1 cellular context compared by ENCODE assay signal in the genomic region with DNA sequence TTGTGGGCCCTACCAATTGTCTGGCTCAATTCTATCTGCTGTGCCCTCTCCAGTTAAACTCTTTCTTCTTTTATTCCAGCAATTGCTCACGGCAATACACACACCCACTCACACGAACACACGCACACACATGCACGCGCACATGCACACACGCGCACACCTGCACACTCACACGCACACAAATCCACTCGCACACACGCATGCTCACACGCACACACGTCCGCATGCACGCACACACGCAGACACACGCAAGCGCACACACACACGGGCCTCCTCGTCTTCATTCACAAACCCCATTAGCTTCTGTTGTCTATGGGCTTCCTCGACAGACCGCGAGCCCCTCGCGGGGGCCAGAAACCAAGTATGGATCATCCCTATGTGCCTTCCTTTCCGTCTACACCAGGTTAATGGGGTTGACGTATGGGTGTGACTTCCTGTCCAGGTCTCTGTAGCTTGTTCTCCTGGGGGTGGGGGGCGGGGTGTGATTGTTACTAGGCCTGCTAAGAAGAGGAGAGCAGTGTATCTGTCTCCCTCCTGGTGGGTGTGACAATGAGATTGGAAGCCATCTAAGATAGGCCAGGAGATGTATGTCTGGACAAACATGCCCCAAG.
TF ChIP-seq lines count a peak whose summit lies in the region.

No MANE protein-coding gene starts in this region.

TF ChIP-seq in K562, 482 proteins besides CTCF, POLR2A, EP300 and RAD21 (continued from another document and continues in another):
- TF ChIP-seq, protein P1, sequence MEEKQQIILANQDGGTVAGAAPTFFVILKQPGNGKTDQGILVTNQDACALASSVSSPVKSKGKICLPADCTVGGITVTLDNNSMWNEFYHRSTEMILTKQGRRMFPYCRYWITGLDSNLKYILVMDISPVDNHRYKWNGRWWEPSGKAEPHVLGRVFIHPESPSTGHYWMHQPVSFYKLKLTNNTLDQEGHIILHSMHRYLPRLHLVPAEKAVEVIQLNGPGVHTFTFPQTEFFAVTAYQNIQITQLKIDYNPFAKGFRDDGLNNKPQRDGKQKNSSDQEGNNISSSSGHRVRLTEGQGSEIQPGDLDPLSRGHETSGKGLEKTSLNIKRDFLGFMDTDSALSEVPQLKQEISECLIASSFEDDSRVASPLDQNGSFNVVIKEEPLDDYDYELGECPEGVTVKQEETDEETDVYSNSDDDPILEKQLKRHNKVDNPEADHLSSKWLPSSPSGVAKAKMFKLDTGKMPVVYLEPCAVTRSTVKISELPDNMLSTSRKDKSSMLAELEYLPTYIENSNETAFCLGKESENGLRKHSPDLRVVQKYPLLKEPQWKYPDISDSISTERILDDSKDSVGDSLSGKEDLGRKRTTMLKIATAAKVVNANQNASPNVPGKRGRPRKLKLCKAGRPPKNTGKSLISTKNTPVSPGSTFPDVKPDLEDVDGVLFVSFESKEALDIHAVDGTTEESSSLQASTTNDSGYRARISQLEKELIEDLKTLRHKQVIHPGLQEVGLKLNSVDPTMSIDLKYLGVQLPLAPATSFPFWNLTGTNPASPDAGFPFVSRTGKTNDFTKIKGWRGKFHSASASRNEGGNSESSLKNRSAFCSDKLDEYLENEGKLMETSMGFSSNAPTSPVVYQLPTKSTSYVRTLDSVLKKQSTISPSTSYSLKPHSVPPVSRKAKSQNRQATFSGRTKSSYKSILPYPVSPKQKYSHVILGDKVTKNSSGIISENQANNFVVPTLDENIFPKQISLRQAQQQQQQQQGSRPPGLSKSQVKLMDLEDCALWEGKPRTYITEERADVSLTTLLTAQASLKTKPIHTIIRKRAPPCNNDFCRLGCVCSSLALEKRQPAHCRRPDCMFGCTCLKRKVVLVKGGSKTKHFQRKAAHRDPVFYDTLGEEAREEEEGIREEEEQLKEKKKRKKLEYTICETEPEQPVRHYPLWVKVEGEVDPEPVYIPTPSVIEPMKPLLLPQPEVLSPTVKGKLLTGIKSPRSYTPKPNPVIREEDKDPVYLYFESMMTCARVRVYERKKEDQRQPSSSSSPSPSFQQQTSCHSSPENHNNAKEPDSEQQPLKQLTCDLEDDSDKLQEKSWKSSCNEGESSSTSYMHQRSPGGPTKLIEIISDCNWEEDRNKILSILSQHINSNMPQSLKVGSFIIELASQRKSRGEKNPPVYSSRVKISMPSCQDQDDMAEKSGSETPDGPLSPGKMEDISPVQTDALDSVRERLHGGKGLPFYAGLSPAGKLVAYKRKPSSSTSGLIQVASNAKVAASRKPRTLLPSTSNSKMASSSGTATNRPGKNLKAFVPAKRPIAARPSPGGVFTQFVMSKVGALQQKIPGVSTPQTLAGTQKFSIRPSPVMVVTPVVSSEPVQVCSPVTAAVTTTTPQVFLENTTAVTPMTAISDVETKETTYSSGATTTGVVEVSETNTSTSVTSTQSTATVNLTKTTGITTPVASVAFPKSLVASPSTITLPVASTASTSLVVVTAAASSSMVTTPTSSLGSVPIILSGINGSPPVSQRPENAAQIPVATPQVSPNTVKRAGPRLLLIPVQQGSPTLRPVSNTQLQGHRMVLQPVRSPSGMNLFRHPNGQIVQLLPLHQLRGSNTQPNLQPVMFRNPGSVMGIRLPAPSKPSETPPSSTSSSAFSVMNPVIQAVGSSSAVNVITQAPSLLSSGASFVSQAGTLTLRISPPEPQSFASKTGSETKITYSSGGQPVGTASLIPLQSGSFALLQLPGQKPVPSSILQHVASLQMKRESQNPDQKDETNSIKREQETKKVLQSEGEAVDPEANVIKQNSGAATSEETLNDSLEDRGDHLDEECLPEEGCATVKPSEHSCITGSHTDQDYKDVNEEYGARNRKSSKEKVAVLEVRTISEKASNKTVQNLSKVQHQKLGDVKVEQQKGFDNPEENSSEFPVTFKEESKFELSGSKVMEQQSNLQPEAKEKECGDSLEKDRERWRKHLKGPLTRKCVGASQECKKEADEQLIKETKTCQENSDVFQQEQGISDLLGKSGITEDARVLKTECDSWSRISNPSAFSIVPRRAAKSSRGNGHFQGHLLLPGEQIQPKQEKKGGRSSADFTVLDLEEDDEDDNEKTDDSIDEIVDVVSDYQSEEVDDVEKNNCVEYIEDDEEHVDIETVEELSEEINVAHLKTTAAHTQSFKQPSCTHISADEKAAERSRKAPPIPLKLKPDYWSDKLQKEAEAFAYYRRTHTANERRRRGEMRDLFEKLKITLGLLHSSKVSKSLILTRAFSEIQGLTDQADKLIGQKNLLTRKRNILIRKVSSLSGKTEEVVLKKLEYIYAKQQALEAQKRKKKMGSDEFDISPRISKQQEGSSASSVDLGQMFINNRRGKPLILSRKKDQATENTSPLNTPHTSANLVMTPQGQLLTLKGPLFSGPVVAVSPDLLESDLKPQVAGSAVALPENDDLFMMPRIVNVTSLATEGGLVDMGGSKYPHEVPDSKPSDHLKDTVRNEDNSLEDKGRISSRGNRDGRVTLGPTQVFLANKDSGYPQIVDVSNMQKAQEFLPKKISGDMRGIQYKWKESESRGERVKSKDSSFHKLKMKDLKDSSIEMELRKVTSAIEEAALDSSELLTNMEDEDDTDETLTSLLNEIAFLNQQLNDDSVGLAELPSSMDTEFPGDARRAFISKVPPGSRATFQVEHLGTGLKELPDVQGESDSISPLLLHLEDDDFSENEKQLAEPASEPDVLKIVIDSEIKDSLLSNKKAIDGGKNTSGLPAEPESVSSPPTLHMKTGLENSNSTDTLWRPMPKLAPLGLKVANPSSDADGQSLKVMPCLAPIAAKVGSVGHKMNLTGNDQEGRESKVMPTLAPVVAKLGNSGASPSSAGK (IDR thresholded peaks at IDR 0.05), result peak; percentile 84
- TF ChIP-seq NUFIP1 (IDR thresholded peaks at IDR 0.05; ENCODE audit: partially characterized antibody) (no peak), KLF10 (CRISPR knock-in tag; IDR thresholded peaks at IDR 0.05) (no peak), SAFB (IDR thresholded peaks at IDR 0.05; ENCODE audit: borderline replicate concordance, low read depth, low read length) (no peak), BACH1 (tag; IDR thresholded peaks at IDR 0.05) (no peak), HLTF (IDR thresholded peaks at IDR 0.05) (no peak), FOS (IDR thresholded peaks at IDR 0.05; ENCODE audit: extremely low read depth, insufficient read length) (no peak), HDAC3 (IDR thresholded peaks at IDR 0.05; ENCODE audit: borderline replicate concordance, partially characterized antibody) (no peak), TCF3 (CRISPR knock-in tag; IDR thresholded peaks at IDR 0.05) (peak; percentile 40; the same call in 1 of the 2 replicates), RCOR1 (IDR thresholded peaks at IDR 0.05; ENCODE audit: borderline replicate concordance in 1 of 2, low read depth in 2 of 2, low read length in 2 of 2) (0 out of 4 replicates have a peak, but pooled peaks of 1 of the 2 experiments have one; percentile 8), NELFE (IDR thresholded peaks at IDR 0.05; ENCODE audit: insufficient read depth, insufficient read length) (no peak), SIX5 (IDR thresholded peaks at IDR 0.05; ENCODE audit: borderline replicate concordance in 1 of 2, insufficient read depth in 1 of 2, low read depth in 1 of 2, low read length in 2 of 2) (no peak), ZNF197 (CRISPR knock-in tag; IDR thresholded peaks at IDR 0.05; ENCODE audit: low read depth) (no peak)
- TF ChIP-seq, protein P2, sequence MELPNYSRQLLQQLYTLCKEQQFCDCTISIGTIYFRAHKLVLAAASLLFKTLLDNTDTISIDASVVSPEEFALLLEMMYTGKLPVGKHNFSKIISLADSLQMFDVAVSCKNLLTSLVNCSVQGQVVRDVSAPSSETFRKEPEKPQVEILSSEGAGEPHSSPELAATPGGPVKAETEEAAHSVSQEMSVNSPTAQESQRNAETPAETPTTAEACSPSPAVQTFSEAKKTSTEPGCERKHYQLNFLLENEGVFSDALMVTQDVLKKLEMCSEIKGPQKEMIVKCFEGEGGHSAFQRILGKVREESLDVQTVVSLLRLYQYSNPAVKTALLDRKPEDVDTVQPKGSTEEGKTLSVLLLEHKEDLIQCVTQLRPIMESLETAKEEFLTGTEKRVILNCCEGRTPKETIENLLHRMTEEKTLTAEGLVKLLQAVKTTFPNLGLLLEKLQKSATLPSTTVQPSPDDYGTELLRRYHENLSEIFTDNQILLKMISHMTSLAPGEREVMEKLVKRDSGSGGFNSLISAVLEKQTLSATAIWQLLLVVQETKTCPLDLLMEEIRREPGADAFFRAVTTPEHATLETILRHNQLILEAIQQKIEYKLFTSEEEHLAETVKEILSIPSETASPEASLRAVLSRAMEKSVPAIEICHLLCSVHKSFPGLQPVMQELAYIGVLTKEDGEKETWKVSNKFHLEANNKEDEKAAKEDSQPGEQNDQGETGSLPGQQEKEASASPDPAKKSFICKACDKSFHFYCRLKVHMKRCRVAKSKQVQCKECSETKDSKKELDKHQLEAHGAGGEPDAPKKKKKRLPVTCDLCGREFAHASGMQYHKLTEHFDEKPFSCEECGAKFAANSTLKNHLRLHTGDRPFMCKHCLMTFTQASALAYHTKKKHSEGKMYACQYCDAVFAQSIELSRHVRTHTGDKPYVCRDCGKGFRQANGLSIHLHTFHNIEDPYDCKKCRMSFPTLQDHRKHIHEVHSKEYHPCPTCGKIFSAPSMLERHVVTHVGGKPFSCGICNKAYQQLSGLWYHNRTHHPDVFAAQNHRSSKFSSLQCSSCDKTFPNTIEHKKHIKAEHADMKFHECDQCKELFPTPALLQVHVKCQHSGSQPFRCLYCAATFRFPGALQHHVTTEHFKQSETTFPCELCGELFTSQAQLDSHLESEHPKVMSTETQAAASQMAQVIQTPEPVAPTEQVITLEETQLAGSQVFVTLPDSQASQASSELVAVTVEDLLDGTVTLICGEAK (IDR thresholded peaks at IDR 0.05), result peak; percentile 66
- TF ChIP-seq, protein P2 (CRISPR knock-in tag; IDR thresholded peaks at IDR 0.05), result no peak
- TF ChIP-seq, protein P3, sequence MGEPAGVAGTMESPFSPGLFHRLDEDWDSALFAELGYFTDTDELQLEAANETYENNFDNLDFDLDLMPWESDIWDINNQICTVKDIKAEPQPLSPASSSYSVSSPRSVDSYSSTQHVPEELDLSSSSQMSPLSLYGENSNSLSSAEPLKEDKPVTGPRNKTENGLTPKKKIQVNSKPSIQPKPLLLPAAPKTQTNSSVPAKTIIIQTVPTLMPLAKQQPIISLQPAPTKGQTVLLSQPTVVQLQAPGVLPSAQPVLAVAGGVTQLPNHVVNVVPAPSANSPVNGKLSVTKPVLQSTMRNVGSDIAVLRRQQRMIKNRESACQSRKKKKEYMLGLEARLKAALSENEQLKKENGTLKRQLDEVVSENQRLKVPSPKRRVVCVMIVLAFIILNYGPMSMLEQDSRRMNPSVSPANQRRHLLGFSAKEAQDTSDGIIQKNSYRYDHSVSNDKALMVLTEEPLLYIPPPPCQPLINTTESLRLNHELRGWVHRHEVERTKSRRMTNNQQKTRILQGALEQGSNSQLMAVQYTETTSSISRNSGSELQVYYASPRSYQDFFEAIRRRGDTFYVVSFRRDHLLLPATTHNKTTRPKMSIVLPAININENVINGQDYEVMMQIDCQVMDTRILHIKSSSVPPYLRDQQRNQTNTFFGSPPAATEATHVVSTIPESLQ (CRISPR knock-in tag; IDR thresholded peaks at IDR 0.05), result no peak
- TF ChIP-seq, protein P4, sequence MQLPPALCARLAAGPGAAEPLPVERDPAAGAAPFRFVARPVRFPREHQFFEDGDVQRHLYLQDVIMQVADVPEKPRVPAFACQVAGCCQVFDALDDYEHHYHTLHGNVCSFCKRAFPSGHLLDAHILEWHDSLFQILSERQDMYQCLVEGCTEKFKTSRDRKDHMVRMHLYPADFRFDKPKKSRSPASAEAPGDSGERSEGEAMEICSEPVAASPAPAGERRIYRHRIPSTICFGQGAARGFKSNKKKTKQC (CRISPR knock-in tag; IDR thresholded peaks at IDR 0.05), result no peak
- TF ChIP-seq, protein P5, sequence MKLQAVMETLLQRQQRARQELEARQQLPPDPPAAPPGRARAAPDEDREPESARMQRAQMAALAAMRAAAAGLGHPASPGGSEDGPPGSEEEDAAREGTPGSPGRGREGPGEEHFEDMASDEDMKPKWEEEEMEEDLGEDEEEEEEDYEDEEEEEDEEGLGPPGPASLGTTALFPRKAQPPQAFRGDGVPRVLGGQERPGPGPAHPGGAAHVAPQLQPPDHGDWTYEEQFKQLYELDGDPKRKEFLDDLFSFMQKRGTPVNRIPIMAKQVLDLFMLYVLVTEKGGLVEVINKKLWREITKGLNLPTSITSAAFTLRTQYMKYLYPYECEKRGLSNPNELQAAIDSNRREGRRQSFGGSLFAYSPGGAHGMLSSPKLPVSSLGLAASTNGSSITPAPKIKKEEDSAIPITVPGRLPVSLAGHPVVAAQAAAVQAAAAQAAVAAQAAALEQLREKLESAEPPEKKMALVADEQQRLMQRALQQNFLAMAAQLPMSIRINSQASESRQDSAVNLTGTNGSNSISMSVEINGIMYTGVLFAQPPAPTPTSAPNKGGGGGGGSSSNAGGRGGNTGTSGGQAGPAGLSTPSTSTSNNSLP (IDR thresholded peaks at IDR 0.05; ENCODE audit: borderline replicate concordance, low read depth, low read length), result no peak
